9 cellular contexts compared by ENCODE assay signal in genomic region chr17:40915199-40915661, GRCh38. TPM values are rescaled to one million over a fixed set of nuclear protein-coding genes. Genes with fewer than 3 reads are reported as not detected.
DNase-seq lines count a peak whose midpoint lies in the region; ATAC-seq, FAIRE-seq and TF ChIP-seq lines count a peak whose summit lies in the region.
"Had no signal": no experiment of that assay in that cellular context is flagged by ENCODE, and none has a peak within 500 bp of the region (broad histone marks: within the 10 kb centered on the region; RNA-seq: fewer than 3 reads in every experiment).

No MANE protein-coding gene starts in this region.

- no peak for FAIRE-seq in endothelial cell of umbilical vein (lab: Jason Lieb, UNC)

- no peak overlapping the region for H3K9ac ChIP-seq in endothelial cell of umbilical vein (replicated peaks; ENCODE audit: extremely low read depth, insufficient read depth, low read length)

- intact Hi-C loops in endothelial cell of umbilical vein (cut with micrococcal nuclease), result no loop called here
- intact Hi-C loops in transverse colon (cut with DNase I; ENCODE audit: low total_unique reads), result loop anchor here (10.0 kb wide), 1 partner anchor 720 kb away; no protein-coding TSS in a partner anchor

- POLR2A ChIA-PET in endothelial cell of umbilical vein (lab: Charles Lee), result no interaction called here

- CTCF ChIA-PET in endothelial cell of umbilical vein (lab: Charles Lee), result interaction anchor here (0.9 to 1.0 kb wide), 2 partner anchors 407 to 633 kb away, joined by 4 read pairs; no protein-coding TSS in a partner anchor

- no peaks in the 10 kb centered on the region for H3K4me1 Mint-ChIP-seq in stimulated activated effector memory CD8-positive, alpha-beta T cell treated with anti-CD3 and anti-CD28 coated beads, Interleukin-12 subunit alpha, Interleukin-12 subunit beta, amount 100 ng/mL, for 72 hours

- TF ChIP-seq POLR2A in NB4 (IDR thresholded peaks at IDR 0.05; ENCODE audit: extremely low read depth, insufficient read length), result no peak
- TF ChIP-seq POLR2A in endothelial cell of umbilical vein (IDR thresholded peaks at IDR 0.05; ENCODE audit: low read depth, low read length), result no peak
- no peak for TF ChIP-seq POLR2A in transverse colon (IDR thresholded peaks at IDR 0.05)

- H4K20me1 ChIP-seq in endothelial cell of umbilical vein (replicated peaks; ENCODE audit: control insufficient read depth, extremely low read depth, insufficient read depth, low read length), result no peaks in the 10 kb centered on the region

- TF ChIP-seq CTCF in NB4 (IDR thresholded peaks at IDR 0.05; ENCODE audit: low read depth, low read length), result no peak
- no peak for TF ChIP-seq CTCF in endothelial cell of umbilical vein (IDR thresholded peaks at IDR 0.05; ENCODE audit: extremely low read depth in 1 of 2, insufficient read depth in 1 of 2, low read depth in 1 of 2, low read length in 2 of 2)
- TF ChIP-seq CTCF in transverse colon (IDR thresholded peaks at IDR 0.05), result no peak

- H3K4me3 Mint-ChIP-seq in stimulated activated effector memory CD8-positive, alpha-beta T cell treated with anti-CD3 and anti-CD28 coated beads, Interleukin-12 subunit alpha, Interleukin-12 subunit beta, amount 100 ng/mL, for 72 hours, result no peak overlapping the region

- H3K9me3 Mint-ChIP-seq in stimulated activated effector memory CD8-positive, alpha-beta T cell treated with anti-CD3 and anti-CD28 coated beads, Interleukin-12 subunit alpha, Interleukin-12 subunit beta, amount 100 ng/mL, for 72 hours, result no peaks in the 10 kb centered on the region

- H3K27ac Mint-ChIP-seq in stimulated activated effector memory CD8-positive, alpha-beta T cell treated with anti-CD3 and anti-CD28 coated beads, Interleukin-12 subunit alpha, Interleukin-12 subunit beta, amount 100 ng/mL, for 72 hours, result no peak overlapping the region

- H3K27me3 ChIP-seq in endothelial cell of umbilical vein (ENCODE audit: control insufficient read depth in 2 of 2, insufficient read depth in 2 of 2, low read length in 2 of 2) (no peaks in the 10 kb centered on the region), transverse colon (no peaks in the 10 kb centered on the region)

- H3K36me3 Mint-ChIP-seq in stimulated activated effector memory CD8-positive, alpha-beta T cell treated with anti-CD3 and anti-CD28 coated beads, Interleukin-12 subunit alpha, Interleukin-12 subunit beta, amount 100 ng/mL, for 72 hours, result no peaks in the 10 kb centered on the region

- in situ Hi-C loops in transverse colon (cut with MboI; ENCODE audit: low pct_ligation_motif_present in 1 of 4, low pct_unique_long_range_greater_than_20kb in 1 of 4, low sequenced_read_pairs in 3 of 4), result loop anchor here in 3 of 4 donors (10.0 to 25.0 kb wide), 3 partner anchors 410 to 722 kb away; partner anchors contain the start of gene KRT19 (in 1 of the 3)
- in situ Hi-C loops in KBM-7 (cut with MboI; ENCODE audit: low pct_unique_long_range_greater_than_20kb, low sequenced_read_pairs), result loop anchor here (25.0 kb wide), 2 partner anchors 397 to 597 kb away; partner anchors contain the start of genes KRT13, KRT15, KRTAP16-1 and KRTAP17-1

- peak; percentile 3 for DNase-seq in NB4 (ENCODE audit: low read depth)
- DNase-seq in endothelial cell of umbilical vein (ENCODE audit: low read depth, low spot score), result peak; percentile 3
- no peak for DNase-seq in stimulated activated effector memory CD8-positive, alpha-beta T cell treated with anti-CD3 and anti-CD28 coated beads, Interleukin-12 subunit alpha, Interleukin-12 subunit beta, amount 100 ng/mL, for 72 hours (ENCODE audit: low spot score in 2 of 2)
- DNase-seq in transverse colon, result no peak
- no peak for DNase-seq in NCI-H82 (lab: John Stamatoyannopoulos, UW)
- DNase-seq in KBM-7, result no peak

- BruUV-seq in endothelial cell of umbilical vein (replicated peaks; lab: Mats Ljungman, UMichigan), result no TSS peak

- no peak overlapping the region for H2AFZ ChIP-seq in endothelial cell of umbilical vein (ENCODE audit: low read depth, low read length)

- H3K9me3 ChIP-seq in endothelial cell of umbilical vein (replicated peaks; ENCODE audit: control insufficient read depth, insufficient read depth, low read length) (no peaks in the 10 kb centered on the region), transverse colon (no peaks in the 10 kb centered on the region)

- H3K4me3 ChIP-seq in NB4 (ENCODE audit: low read depth, low read length), result no peak overlapping the region
- no peak overlapping the region for H3K4me3 ChIP-seq in endothelial cell of umbilical vein (replicated peaks in 1 of 3; ENCODE audit: insufficient read depth in 1 of 3, low read depth in 1 of 3, low read length in 3 of 3)
- no peak overlapping the region for H3K4me3 ChIP-seq in transverse colon
- H3K4me3 ChIP-seq: coronary artery had no signal

- dilution Hi-C loops in endothelial cell of umbilical vein (cut with MboI; ENCODE audit: extremely low pct_ligation_motif_present, low sequenced_read_pairs), result no loop called here

- no peaks in the 10 kb centered on the region for H3K79me2 ChIP-seq in endothelial cell of umbilical vein (ENCODE audit: control insufficient read depth, insufficient read depth, low read length)

- no peak overlapping the region for H3K4me2 ChIP-seq in endothelial cell of umbilical vein (ENCODE audit: insufficient read depth, low read length)

- H3K27ac ChIP-seq in endothelial cell of umbilical vein (ENCODE audit: insufficient read depth, low read depth, low read length) (no peak overlapping the region), transverse colon (no peak overlapping the region)
- H3K27ac ChIP-seq: coronary artery had no signal

- WGBS in transverse colon (ENCODE audit: low coverage in 1 of 2), 2 donors, result 50 to 51% methylated on average over 3 of the region's 3 CpGs

- H3K4me1 ChIP-seq in endothelial cell of umbilical vein (ENCODE audit: control insufficient read depth, extremely low read depth, insufficient read depth, low read length) (peaks cover 7% of the 10 kb centered on the region), transverse colon (peaks cover 0 to 7% (median under 1%) of the 10 kb centered on the region in 4 donors)

- H3K36me3 ChIP-seq in endothelial cell of umbilical vein (ENCODE audit: control insufficient read depth in 2 of 2, extremely low read depth in 1 of 2, insufficient read depth in 2 of 2, low read length in 2 of 2) (no peaks in the 10 kb centered on the region), transverse colon (no peaks in the 10 kb centered on the region)

- peak; percentile 45 for ATAC-seq in GM18511 (IDR thresholded peaks at IDR 0.05; ENCODE audit: unreplicated experiment)
- ATAC-seq in stimulated activated effector memory CD8-positive, alpha-beta T cell treated with anti-CD3 and anti-CD28 coated beads, Interleukin-12 subunit alpha, Interleukin-12 subunit beta, amount 100 ng/mL, for 72 hours, result peak; percentile 94
- no peak for ATAC-seq in GM21447 (IDR thresholded peaks at IDR 0.05; ENCODE audit: unreplicated experiment)

- no peaks in the 10 kb centered on the region for H3K9me1 ChIP-seq in endothelial cell of umbilical vein (replicated peaks; ENCODE audit: control insufficient read depth, extremely low read depth, insufficient read depth, low read length)

- no peak for TF ChIP-seq EP300 in transverse colon (IDR thresholded peaks at IDR 0.05; ENCODE audit: low read depth)

TF ChIP-seq in endothelial cell of umbilical vein, 7 proteins besides CTCF, POLR2A, EP300 and RAD21 (continues in another document):
- no peak for TF ChIP-seq MYC (IDR thresholded peaks at IDR 0.05; ENCODE audit: low read depth, low read length)
- TF ChIP-seq EZH2 (IDR thresholded peaks at IDR 0.05; ENCODE audit: borderline replicate concordance, low read depth, low read length, severe bottlenecking), result no peak

RNA-seq across cellular contexts. Expression of gene KRT23, which starts 22.2 kb away (rescaled TPM):
- total RNA-seq in endothelial cell of umbilical vein (not detected in 2 replicates), transverse colon (1 to 10 TPM in 2 of 4 donors, not detected in 2; 1.1 to 2.5 TPM)
- not detected in 2 replicates for polyA plus RNA-seq in endothelial cell of umbilical vein
- not detected in 2 replicates for polyA plus RNA-seq in endothelial cell of umbilical vein (2011; cell fraction: cytosol; rRNA removed)
- not detected in 2 replicates for polyA plus RNA-seq in endothelial cell of umbilical vein (2011; cell fraction: nucleus; rRNA removed)
- not detected in 2 replicates for polyA plus RNA-seq in endothelial cell of umbilical vein (2012)
- not detected in 2 replicates for polyA minus RNA-seq in endothelial cell of umbilical vein
- polyA minus RNA-seq in endothelial cell of umbilical vein (2011; cell fraction: cytosol; rRNA and poly(A)+ RNA removed), result not detected
- polyA minus RNA-seq in endothelial cell of umbilical vein (2011; cell fraction: nucleus; rRNA and poly(A)+ RNA removed), result not detected in 2 replicates

RNA-seq across cellular contexts. Expression of gene KRT20, which starts 30.2 kb away (rescaled TPM):
- not detected in 2 replicates for total RNA-seq in endothelial cell of umbilical vein
- polyA plus RNA-seq in endothelial cell of umbilical vein, result not detected in 2 replicates
- polyA plus RNA-seq in endothelial cell of umbilical vein (2011; cell fraction: cytosol; rRNA removed), result not detected in 2 replicates
- polyA plus RNA-seq in endothelial cell of umbilical vein (2011; cell fraction: nucleus; rRNA removed), result not detected in 2 replicates
- polyA plus RNA-seq in endothelial cell of umbilical vein (2012), result not detected in 2 replicates
- not detected in 2 replicates for polyA minus RNA-seq in endothelial cell of umbilical vein
- not detected for polyA minus RNA-seq in endothelial cell of umbilical vein (2011; cell fraction: cytosol; rRNA and poly(A)+ RNA removed)
- polyA minus RNA-seq in endothelial cell of umbilical vein (2011; cell fraction: nucleus; rRNA and poly(A)+ RNA removed), result not detected in 2 replicates
- total RNA-seq in transverse colon, result 100 to 1,000 TPM; 207 to 797 (median 735) TPM

RNA-seq across cellular contexts. Expression of gene KRT12, which starts 48.2 kb away (rescaled TPM):
- total RNA-seq in endothelial cell of umbilical vein (not detected in 2 replicates), transverse colon (10 to 100 TPM in 1 of 4 donors, 1 to 10 TPM in 1, under 1 TPM in 1, not detected in 1; 0.40 to 20.0 (median 3.8) TPM)
- not detected in 2 replicates for polyA plus RNA-seq in endothelial cell of umbilical vein
- not detected in 2 replicates for polyA plus RNA-seq in endothelial cell of umbilical vein (2011; cell fraction: cytosol; rRNA removed)
- polyA plus RNA-seq in endothelial cell of umbilical vein (2011; cell fraction: nucleus; rRNA removed), result not detected in 2 replicates
- not detected in 2 replicates for polyA plus RNA-seq in endothelial cell of umbilical vein (2012)
- polyA minus RNA-seq in endothelial cell of umbilical vein, result not detected in 2 replicates
- not detected for polyA minus RNA-seq in endothelial cell of umbilical vein (2011; cell fraction: cytosol; rRNA and poly(A)+ RNA removed)
- polyA minus RNA-seq in endothelial cell of umbilical vein (2011; cell fraction: nucleus; rRNA and poly(A)+ RNA removed), result not detected in 2 replicates

RNA-seq across cellular contexts. Expression of gene KRT39, which starts 51.5 kb away (rescaled TPM):
- total RNA-seq in endothelial cell of umbilical vein, result not detected in 2 replicates
- polyA plus RNA-seq in endothelial cell of umbilical vein, result not detected in 2 replicates
- not detected in 2 replicates for polyA plus RNA-seq in endothelial cell of umbilical vein (2011; cell fraction: cytosol; rRNA removed)
- not detected in 2 replicates for polyA plus RNA-seq in endothelial cell of umbilical vein (2011; cell fraction: nucleus; rRNA removed)
- polyA plus RNA-seq in endothelial cell of umbilical vein (2012), result not detected in 2 replicates
- not detected in 2 replicates for polyA minus RNA-seq in endothelial cell of umbilical vein
- not detected for polyA minus RNA-seq in endothelial cell of umbilical vein (2011; cell fraction: cytosol; rRNA and poly(A)+ RNA removed)
- not detected in 2 replicates for polyA minus RNA-seq in endothelial cell of umbilical vein (2011; cell fraction: nucleus; rRNA and poly(A)+ RNA removed)
- not detected for total RNA-seq in transverse colon

Comparison
In these comparisons a context has a peak if more than half of its experiments do, and no peak if none do; other contexts are left out.
1. DNase-seq: peak in NB4 (single experiment) and endothelial cell of umbilical vein (single experiment); none in stimulated activated effector memory CD8-positive, alpha-beta T cell treated with anti-CD3 and anti-CD28 coated beads, Interleukin-12 subunit alpha, Interleukin-12 subunit beta, amount 100 ng/mL, for 72 hours (0 of 2), transverse colon (single experiment), NCI-H82 (single experiment) and KBM-7 (single experiment).
2. RNA of gene KRT20, which starts 30.2 kb away (total RNA-seq): 207 to 797 TPM in transverse colon; not detected in endothelial cell of umbilical vein; every median in the first group is over 100 times any median in the second.